19 cellular contexts compared by ENCODE assay signal in the genomic region with DNA sequence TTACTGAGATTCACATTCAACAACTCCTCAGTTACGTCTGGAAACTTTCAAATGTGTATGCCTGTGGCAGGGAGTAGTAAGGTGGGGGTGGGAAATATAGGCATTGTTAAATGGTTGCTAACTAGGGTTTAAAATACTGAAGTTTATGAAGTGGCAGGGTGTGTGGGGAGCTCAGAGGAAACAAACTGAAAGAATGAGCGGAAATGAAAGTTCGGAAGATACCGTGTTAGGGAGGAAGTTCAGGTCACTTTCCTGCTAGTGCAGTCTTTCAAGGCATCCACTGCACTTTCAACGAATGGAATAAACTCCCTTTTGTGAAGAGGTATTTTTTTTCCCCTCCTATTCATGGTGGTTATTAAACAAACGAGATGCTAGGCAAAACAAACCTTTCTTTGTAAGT. TPM values are rescaled to one million over a fixed set of nuclear protein-coding genes. Genes with fewer than 3 reads are reported as not detected.
DNase-seq lines count a peak whose midpoint lies in the region; ATAC-seq, FAIRE-seq and TF ChIP-seq lines count a peak whose summit lies in the region.
"Had no signal": no experiment of that assay in that cellular context is flagged by ENCODE, and none has a peak within 500 bp of the region (broad histone marks: within the 10 kb centered on the region; RNA-seq: fewer than 3 reads in every experiment).

No MANE protein-coding gene starts in this region.

- dilution Hi-C loops in endothelial cell of umbilical vein (cut with MboI; ENCODE audit: extremely low pct_ligation_motif_present, low sequenced_read_pairs) = no loop called here

- H4K20me1 ChIP-seq in endothelial cell of umbilical vein (replicated peaks; ENCODE audit: control insufficient read depth, extremely low read depth, insufficient read depth, low read length) = no peaks in the 10 kb centered on the region

- BruUV-seq in endothelial cell of umbilical vein (replicated peaks; lab: Mats Ljungman, UMichigan) = no TSS peak

- no peak for TF ChIP-seq CTCF in cardiac muscle cell (IDR thresholded peaks at IDR 0.05; ENCODE audit: low read depth, low read length)
- no peak for TF ChIP-seq CTCF in heart right ventricle (IDR thresholded peaks at IDR 0.05)
- no peak for TF ChIP-seq CTCF in endothelial cell of umbilical vein (IDR thresholded peaks at IDR 0.05; ENCODE audit: extremely low read depth in 1 of 2, insufficient read depth in 1 of 2, low read depth in 1 of 2, low read length in 2 of 2)

- CTCF ChIA-PET in endothelial cell of umbilical vein (lab: Charles Lee) = interaction anchor here (0.7 to 2.9 kb wide), 6 partner anchors 9 to 63 kb away, joined by 3 to 22 read pairs (median 3); partner anchors contain the start of genes PAXBP1 and SYNJ1

- H3K4me2 ChIP-seq in endothelial cell of umbilical vein (ENCODE audit: insufficient read depth, low read length) = peak overlapping the region; percentile 71
- H3K4me2 ChIP-seq: A549, PC-9 had no signal

- no peak for TF ChIP-seq POLR2A in endothelial cell of umbilical vein (IDR thresholded peaks at IDR 0.05; ENCODE audit: low read depth, low read length)

- peak overlapping the region; percentile 38 for H3K9ac ChIP-seq in endothelial cell of umbilical vein (replicated peaks; ENCODE audit: extremely low read depth, insufficient read depth, low read length)

- peaks cover 22% of the 10 kb centered on the region for H3K4me1 ChIP-seq in cardiac muscle cell (ENCODE audit: low read depth)
- peaks cover 0 to 34% (median 17%) of the 10 kb centered on the region in 9 donors for H3K4me1 ChIP-seq in heart right ventricle
- H3K4me1 ChIP-seq in endothelial cell of umbilical vein (ENCODE audit: control insufficient read depth, extremely low read depth, insufficient read depth, low read length) = peaks cover 34% of the 10 kb centered on the region
- H3K4me1 ChIP-seq: A549 had no signal

- H3K27ac ChIP-seq in cardiac muscle cell = peak overlapping the region; percentile 5
- peak overlapping the region in 1 of 10 donors; percentile 9 for H3K27ac ChIP-seq in heart right ventricle
- H3K27ac ChIP-seq in endothelial cell of umbilical vein (ENCODE audit: insufficient read depth, low read depth, low read length) = peak overlapping the region; percentile 60
- H3K27ac ChIP-seq: A549, HL-60, PC-9, RWPE1 had no signal

- POLR2A ChIA-PET in endothelial cell of umbilical vein (lab: Charles Lee) = interaction anchor here (1.0 kb wide), 1 partner anchor 19 kb away, joined by 3 read pairs; the partner anchor contains the start of gene SYNJ1

- H3K9me3 ChIP-seq in cardiac muscle cell (ENCODE audit: low read depth) = no peaks in the 10 kb centered on the region
- H3K9me3 ChIP-seq in heart right ventricle = no peaks in the 10 kb centered on the region
- H3K9me3 ChIP-seq in endothelial cell of umbilical vein (replicated peaks; ENCODE audit: control insufficient read depth, insufficient read depth, low read length) = no peaks in the 10 kb centered on the region
- H3K9me3 ChIP-seq: A549 had no signal

- H3K27me3 ChIP-seq in cardiac muscle cell (no peaks in the 10 kb centered on the region), heart right ventricle (no peaks in the 10 kb centered on the region), endothelial cell of umbilical vein (ENCODE audit: control insufficient read depth in 2 of 2, insufficient read depth in 2 of 2, low read length in 2 of 2) (no peaks in the 10 kb centered on the region)

- peak; percentile 88 for FAIRE-seq in endothelial cell of umbilical vein (lab: Jason Lieb, UNC)
- FAIRE-seq: A549 had no signal

- DNase-seq in cardiac muscle cell (ENCODE audit: low read depth in 1 of 2, low spot score in 1 of 2) = no peak
- DNase-seq in heart right ventricle = no peak
- DNase-seq in SK-MEL-5 (ENCODE audit: low read depth, low spot score) = peak; percentile 31
- DNase-seq in endothelial cell of umbilical vein (ENCODE audit: low read depth, low spot score) = peak; percentile 89
- DNase-seq in epidermal melanocyte (ENCODE audit: insufficient read length, low spot score) = no peak
- DNase-seq in stimulated activated CD4-positive, alpha-beta T cell treated with anti-CD3 and anti-CD28 coated beads, Interleukin-4, amount 100 ng/mL, for 24 hours = no peak
- DNase-seq: DMS79 treated with DMSO at 0.1 percent for 48 hours, H9, NCI-H1048, NCI-H1436, NCI-H1930, NCI-H226, NCI-H524, PC-9, SIG-M5 had no signal

- H3K9me1 ChIP-seq in endothelial cell of umbilical vein (replicated peaks; ENCODE audit: control insufficient read depth, extremely low read depth, insufficient read depth, low read length) = no peaks in the 10 kb centered on the region

- intact Hi-C loops in heart right ventricle (cut with DNase I) = no loop called here
- intact Hi-C loops in endothelial cell of umbilical vein (cut with micrococcal nuclease) = loop anchor here (1.0 kb wide), 1 partner anchor 19 kb away; no protein-coding TSS in a partner anchor

- H3K36me3 ChIP-seq in cardiac muscle cell = no peaks in the 10 kb centered on the region
- H3K36me3 ChIP-seq in heart right ventricle = peaks cover 0 to 4% (median 0%) of the 10 kb centered on the region in 9 donors
- no peaks in the 10 kb centered on the region for H3K36me3 ChIP-seq in endothelial cell of umbilical vein (ENCODE audit: control insufficient read depth in 2 of 2, extremely low read depth in 1 of 2, insufficient read depth in 2 of 2, low read length in 2 of 2)

- peak overlapping the region; percentile 64 for H2AFZ ChIP-seq in endothelial cell of umbilical vein (ENCODE audit: low read depth, low read length)
- H2AFZ ChIP-seq: PC-9 had no signal

- WGBS in heart right ventricle, 2 donors = 55 to 61% methylated on average over 6 of the region's 6 CpGs

- ATAC-seq in heart right ventricle = no peak
- no peak for ATAC-seq in GM18861 (IDR thresholded peaks at IDR 0.05; ENCODE audit: unreplicated experiment)
- ATAC-seq: A549 had no signal

- in situ Hi-C loops in SK-MEL-5 (cut with HindIII; ENCODE audit: low pct_unique_long_range_greater_than_20kb, low sequenced_read_pairs) = no loop called here

- no peak overlapping the region for H3K4me3 ChIP-seq in cardiac muscle cell
- H3K4me3 ChIP-seq in heart right ventricle = no peak overlapping the region
- peak overlapping the region in 1 of 3 experiments; percentile 27 for H3K4me3 ChIP-seq in endothelial cell of umbilical vein (replicated peaks in 1 of 3; ENCODE audit: insufficient read depth in 1 of 3, low read depth in 1 of 3, low read length in 3 of 3)
- H3K4me3 ChIP-seq: A549, PC-9 had no signal

- no peaks in the 10 kb centered on the region for H3K79me2 ChIP-seq in endothelial cell of umbilical vein (ENCODE audit: control insufficient read depth, insufficient read depth, low read length)

TF ChIP-seq in endothelial cell of umbilical vein, 7 proteins besides CTCF, POLR2A, EP300 and RAD21:
- TF ChIP-seq, protein P1, sequence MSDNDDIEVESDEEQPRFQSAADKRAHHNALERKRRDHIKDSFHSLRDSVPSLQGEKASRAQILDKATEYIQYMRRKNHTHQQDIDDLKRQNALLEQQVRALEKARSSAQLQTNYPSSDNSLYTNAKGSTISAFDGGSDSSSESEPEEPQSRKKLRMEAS (IDR thresholded peaks at IDR 0.05; ENCODE audit: insufficient read depth, insufficient read length) = no peak
- TF ChIP-seq GATA2 (IDR thresholded peaks at IDR 0.05; ENCODE audit: insufficient read depth, insufficient read length, low read depth, low read length) (peak; percentile 66), JUN (IDR thresholded peaks at IDR 0.05; ENCODE audit: borderline replicate concordance, insufficient read depth, insufficient read length, low read depth) (peak; percentile 10), MYC (IDR thresholded peaks at IDR 0.05; ENCODE audit: low read depth, low read length) (no peak), POLR2AphosphoS5 (IDR thresholded peaks at IDR 0.05; ENCODE audit: insufficient read depth, low read depth, low read length) (peak; percentile 52), EZH2 (IDR thresholded peaks at IDR 0.05; ENCODE audit: borderline replicate concordance, low read depth, low read length, severe bottlenecking) (no peak), FOS (IDR thresholded peaks at IDR 0.05; ENCODE audit: borderline replicate concordance, insufficient read depth, low read length) (peak; percentile 24)
TF ChIP-seq in endothelial cell of umbilical vein: peak in this region for 4.

RNA-seq across cellular contexts. Expression of gene SYNJ1, which starts 19.7 kb away (rescaled TPM):
- total RNA-seq in cardiac muscle cell = 6.0 and 10.0 TPM in 2 replicates
- polyA plus RNA-seq in cardiac muscle cell = 5.9 and 8.6 TPM in 2 replicates
- 10 to 100 TPM in 8 of 10 donors, 1 to 10 TPM in 2; 8.8 to 15.6 (median 12.6) TPM for total RNA-seq in heart right ventricle
- 1 to 10 TPM; 5.0 to 9.7 TPM for polyA plus RNA-seq in heart right ventricle
- total RNA-seq in SK-MEL-5 (2014; rRNA removed; shearing (Covaris generic)) = 34.5 and 35.5 TPM in 2 replicates
- polyA plus RNA-seq in SK-MEL-5 (2015; cell fraction: cytosol; rRNA removed) = 41.7 and 49.9 TPM in 2 replicates
- polyA plus RNA-seq in SK-MEL-5 (2015; cell fraction: nucleus; rRNA removed) = 42.7 and 74.8 TPM in 2 replicates
- total RNA-seq in endothelial cell of umbilical vein = 17.0 and 18.3 TPM in 2 replicates
- polyA plus RNA-seq in endothelial cell of umbilical vein = 4.0 and 5.9 TPM in 2 replicates
- polyA plus RNA-seq in endothelial cell of umbilical vein (2011; cell fraction: cytosol; rRNA removed) = 5.9 and 6.0 TPM in 2 replicates
- polyA plus RNA-seq in endothelial cell of umbilical vein (2011; cell fraction: nucleus; rRNA removed) = 23.3 and 24.8 TPM in 2 replicates
- 12.1 and 12.7 TPM in 2 replicates for polyA plus RNA-seq in endothelial cell of umbilical vein (2012)
- polyA minus RNA-seq in endothelial cell of umbilical vein = 16.6 and 18.5 TPM in 2 replicates
- polyA minus RNA-seq in endothelial cell of umbilical vein (2011; cell fraction: cytosol; rRNA and poly(A)+ RNA removed) = 6.3 TPM
- polyA minus RNA-seq in endothelial cell of umbilical vein (2011; cell fraction: nucleus; rRNA and poly(A)+ RNA removed) = 19.1 and 20.4 TPM in 2 replicates

Comparison
In these comparisons a context has a peak if more than half of its experiments do, and no peak if none do; other contexts are left out.
1. DNase-seq: peak in SK-MEL-5 (single experiment) and endothelial cell of umbilical vein (single experiment); none in cardiac muscle cell (0 of 2), heart right ventricle (0 of 2), epidermal melanocyte (single experiment) and stimulated activated CD4-positive, alpha-beta T cell treated with anti-CD3 and anti-CD28 coated beads, Interleukin-4, amount 100 ng/mL, for 24 hours (single experiment).